6 cellular contexts compared by ENCODE assay signal in the genomic region with DNA sequence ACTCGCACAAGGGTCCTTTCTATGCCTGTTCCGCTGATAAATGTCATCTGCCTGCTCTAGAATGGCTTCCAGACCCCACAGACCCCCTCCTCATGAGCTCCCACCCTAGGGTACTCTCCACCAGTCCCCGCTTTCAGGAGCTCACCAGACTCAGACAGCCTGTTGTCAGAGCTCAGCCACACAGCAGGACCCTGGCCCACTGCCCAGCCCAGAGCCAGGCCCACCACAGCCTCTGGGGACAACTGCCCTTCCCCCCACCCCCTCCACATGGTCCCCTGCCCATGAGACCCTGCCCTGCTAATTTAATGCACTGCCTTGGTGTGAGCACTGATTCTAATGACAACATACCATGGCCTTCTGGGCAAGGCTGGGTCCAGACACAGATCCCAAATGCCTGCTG. TPM values are rescaled to one million over a fixed set of nuclear protein-coding genes. Genes with fewer than 3 reads are reported as not detected.
"Had no signal": no experiment of that assay in that cellular context is flagged by ENCODE, and none has a peak within 500 bp of the region (broad histone marks: within the 10 kb centered on the region; RNA-seq: fewer than 3 reads in every experiment).

No MANE protein-coding gene starts in this region.

RNA-seq across cellular contexts. Expression of a gene that starts 9.8 kb away (rescaled TPM):
- total RNA-seq: naive thymus-derived CD8-positive, alpha-beta T cell; natural killer cell treated with Interleukin-12 subunit alpha and Interleukin-12 subunit beta and Interleukin-15 and Interleukin-18, amount 100 ng/mL, for 72 hours; osteocyte; renal cortical epithelial cell; sigmoid colon; suprapubic skin had no signal
- polyA plus RNA-seq: naive thymus-derived CD8-positive, alpha-beta T cell had no signal

RNA-seq across cellular contexts. Expression of a gene that starts 24.3 kb away (rescaled TPM):
- total RNA-seq: naive thymus-derived CD8-positive, alpha-beta T cell; natural killer cell treated with Interleukin-12 subunit alpha and Interleukin-12 subunit beta and Interleukin-15 and Interleukin-18, amount 100 ng/mL, for 72 hours; sigmoid colon had no signal
- polyA plus RNA-seq: naive thymus-derived CD8-positive, alpha-beta T cell had no signal
